In the genomic region with DNA sequence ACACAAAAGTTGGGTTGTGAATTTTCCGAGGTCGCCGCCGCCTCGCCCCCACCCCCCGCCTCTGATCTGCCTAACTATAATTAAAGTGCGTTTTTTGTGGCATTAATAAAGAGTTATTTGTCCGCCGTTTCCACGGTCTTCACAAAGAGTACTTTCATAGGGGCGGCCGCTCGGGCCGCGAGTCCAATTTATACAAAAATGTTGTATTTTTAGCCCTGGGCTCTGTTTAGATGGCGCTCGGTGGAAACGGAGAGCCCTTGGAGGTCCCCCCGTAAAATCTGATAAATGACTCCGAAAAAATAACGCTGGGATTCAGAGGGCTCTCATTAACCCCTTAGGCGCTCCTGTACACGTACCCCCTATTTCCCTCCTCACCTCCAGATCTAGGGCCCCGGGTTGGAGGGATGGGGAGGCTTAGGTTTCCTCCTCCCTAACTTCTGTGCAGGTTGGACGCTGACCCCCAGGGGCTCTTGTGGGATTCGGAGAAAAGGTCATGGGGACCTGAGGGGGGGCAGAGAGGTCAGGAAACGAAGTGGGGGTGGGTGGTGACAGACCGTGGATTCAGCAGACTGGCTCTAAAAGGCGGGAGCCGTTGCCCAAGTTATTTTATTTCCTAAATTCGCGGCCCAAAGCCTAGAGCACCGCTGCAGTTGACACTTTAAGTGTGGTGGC, we compare ENCODE assay signal across 9 cellular contexts. TPM values are rescaled to one million over a fixed set of nuclear protein-coding genes. Genes with fewer than 3 reads are reported as not detected.
A peak's percentile ranks its signal among the peaks of the same experiment; 100 is the strongest.
DNase-seq lines count a peak whose midpoint lies in the region; ATAC-seq and TF ChIP-seq lines count a peak whose summit lies in the region.
"Had no signal": no experiment of that assay in that cellular context is flagged by ENCODE, and none has a peak within 500 bp of the region (broad histone marks: within the 10 kb centered on the region; RNA-seq: fewer than 3 reads in every experiment).

No MANE protein-coding gene starts in this region.

- H3K27me3 ChIP-seq in uterus: peaks cover 38 to 39% of the 10 kb centered on the region in 2 donors

- peaks cover 51% of the 10 kb centered on the region for H3K27me3 Mint-ChIP-seq in activated naive CD4-positive, alpha-beta T cell treated with anti-CD3 and anti-CD28 coated beads, Interleukin-2, amount 50 U/mL, for 24 hours
- peaks cover 38% of the 10 kb centered on the region for H3K27me3 Mint-ChIP-seq in chondrocyte (ENCODE audit: low read depth)

- TF ChIP-seq POLR2A in uterus (IDR thresholded peaks at IDR 0.05): no peak

- no peak overlapping the region for H3K27ac ChIP-seq in uterus
- H3K27ac ChIP-seq: SJSA1 had no signal

- peaks cover 0 to 48% of the 10 kb centered on the region in 2 donors for H3K4me1 ChIP-seq in uterus

- peak overlapping the region in 1 of 2 donors; percentile 35 for H3K4me3 ChIP-seq in uterus

- no peak for ATAC-seq in activated naive CD4-positive, alpha-beta T cell treated with anti-CD3 and anti-CD28 coated beads, Interleukin-2, amount 50 U/mL, for 72 hours

- H3K36me3 ChIP-seq in uterus: no peaks in the 10 kb centered on the region
- H3K36me3 ChIP-seq: SJSA1 had no signal

- peaks cover 2% of the 10 kb centered on the region for H3K36me3 Mint-ChIP-seq in activated naive CD4-positive, alpha-beta T cell treated with anti-CD3 and anti-CD28 coated beads, Interleukin-2, amount 50 U/mL, for 24 hours
- peaks cover 7 to 16% of the 10 kb centered on the region in 2 donors for H3K36me3 Mint-ChIP-seq in activated naive CD4-positive, alpha-beta T cell treated with anti-CD3 and anti-CD28 coated beads, Interleukin-2, amount 50 U/mL, for 72 hours
- H3K36me3 Mint-ChIP-seq in chondrocyte (ENCODE audit: low read depth): peaks cover 3% of the 10 kb centered on the region

- no peak overlapping the region for H3K27ac Mint-ChIP-seq in activated naive CD4-positive, alpha-beta T cell treated with anti-CD3 and anti-CD28 coated beads, Interleukin-2, amount 50 U/mL, for 24 hours
- peak overlapping the region in 1 of 2 donors; percentile 62 for H3K27ac Mint-ChIP-seq in activated naive CD4-positive, alpha-beta T cell treated with anti-CD3 and anti-CD28 coated beads, Interleukin-2, amount 50 U/mL, for 72 hours
- H3K27ac Mint-ChIP-seq in chondrocyte (ENCODE audit: unreplicated experiment): no peak overlapping the region

- H3K9me3 ChIP-seq in uterus: no peaks in the 10 kb centered on the region

- peak overlapping the region; percentile 79 for H3K4me3 Mint-ChIP-seq in activated naive CD4-positive, alpha-beta T cell treated with anti-CD3 and anti-CD28 coated beads, Interleukin-2, amount 50 U/mL, for 24 hours
- H3K4me3 Mint-ChIP-seq in chondrocyte (ENCODE audit: unreplicated experiment): peak overlapping the region; percentile 76

- H3K9me3 Mint-ChIP-seq in activated naive CD4-positive, alpha-beta T cell treated with anti-CD3 and anti-CD28 coated beads, Interleukin-2, amount 50 U/mL, for 24 hours: no peaks in the 10 kb centered on the region
- no peaks in the 10 kb centered on the region for H3K9me3 Mint-ChIP-seq in activated naive CD4-positive, alpha-beta T cell treated with anti-CD3 and anti-CD28 coated beads, Interleukin-2, amount 50 U/mL, for 72 hours
- H3K9me3 Mint-ChIP-seq in chondrocyte (ENCODE audit: low read depth): no peaks in the 10 kb centered on the region

- intact Hi-C loops in uterus (cut with DNase I; ENCODE audit: low total_unique reads): no loop called here

- TF ChIP-seq CTCF in chondrocyte (IDR thresholded peaks at IDR 0.05): no peak
- no peak for TF ChIP-seq CTCF in uterus (IDR thresholded peaks at IDR 0.05)

- peaks cover 48% of the 10 kb centered on the region for H3K4me1 Mint-ChIP-seq in activated naive CD4-positive, alpha-beta T cell treated with anti-CD3 and anti-CD28 coated beads, Interleukin-2, amount 50 U/mL, for 24 hours
- H3K4me1 Mint-ChIP-seq in chondrocyte (ENCODE audit: low read depth): peaks cover 51% of the 10 kb centered on the region

- DNase-seq in activated naive CD4-positive, alpha-beta T cell treated with anti-CD3 and anti-CD28 coated beads, Interleukin-2, amount 50 U/mL, for 72 hours (ENCODE audit: low spot score in 2 of 2): no peak
- DNase-seq in chondrocyte (ENCODE audit: low spot score) (no peak), midbrain (lab: John Stamatoyannopoulos, UW) (peak; percentile 6), uterus (peak; percentile 8 to 9), SIG-M5 treated with dmso at 0.1 percent for 504 hours (lab: John Stamatoyannopoulos, UW; ENCODE audit: unreplicated experiment) (no peak), NCI-H187 treated with DMSO at 0.1 percent for 48 hours (lab: John Stamatoyannopoulos, UW) (no peak)
- no peak for DNase-seq in effector CD8-positive, alpha-beta T cell (lab: John Stamatoyannopoulos, UW)

RNA-seq across cellular contexts. Expression of a gene that starts 1.9 kb away (rescaled TPM):
- under 1 TPM in 1 of 2 donors, not detected in 1; 0.06 TPM for total RNA-seq in activated naive CD4-positive, alpha-beta T cell treated with anti-CD3 and anti-CD28 coated beads, Interleukin-2, amount 50 U/mL, for 72 hours
- 2.7 to 4.9 TPM (median 4.7 TPM) in 3 replicates for total RNA-seq in chondrocyte
- 1 to 10 TPM in 2 of 4 donors, under 1 TPM in 1, not detected in 1; 0.59 to 6.5 (median 1.4) TPM for total RNA-seq in uterus

Comparison
In these comparisons a context has a peak if more than half of its experiments do, and no peak if none do; other contexts are left out.
1. DNase-seq: peak in midbrain (single experiment) and uterus (2 of 2); none in activated naive CD4-positive, alpha-beta T cell treated with anti-CD3 and anti-CD28 coated beads, Interleukin-2, amount 50 U/mL, for 72 hours (0 of 2), chondrocyte (single experiment), SIG-M5 treated with dmso at 0.1 percent for 504 hours (single experiment), NCI-H187 treated with DMSO at 0.1 percent for 48 hours (single experiment) and effector CD8-positive, alpha-beta T cell (single experiment).